ENCODE assay signal across 1 cellular context in genomic region chr2:112656679-112657078, GRCh38.
TF ChIP-seq lines count a peak whose summit lies in the region.

No MANE protein-coding gene starts in this region.

TF ChIP-seq in GM23338, 12 proteins besides CTCF, POLR2A, EP300 and RAD21:
- TF ChIP-seq EZH2 (IDR thresholded peaks at IDR 0.05; ENCODE audit: low read depth, unreplicated experiment) (no peak), ZNF331 (CRISPR knock-in tag; IDR thresholded peaks at IDR 0.05; ENCODE audit: low read depth) (no peak), ZNF462 (CRISPR knock-in tag; IDR thresholded peaks at IDR 0.05) (no peak), STAT1 (IDR thresholded peaks at IDR 0.05; ENCODE audit: unreplicated experiment) (no peak), CREB1 (CRISPR knock-in tag; IDR thresholded peaks at IDR 0.05; ENCODE audit: low read depth) (no peak), NANOG (IDR thresholded peaks at IDR 0.05; ENCODE audit: borderline replicate concordance) (no peak), REST (IDR thresholded peaks at IDR 0.05; ENCODE audit: unreplicated experiment) (no peak), EZH2phosphoT487 (IDR thresholded peaks at IDR 0.05; ENCODE audit: unreplicated experiment) (no peak), POLR2AphosphoS5 (IDR thresholded peaks at IDR 0.05; ENCODE audit: low read depth) (no peak), ETS1 (IDR thresholded peaks at IDR 0.05) (no peak), ZNF114 (CRISPR knock-in tag; IDR thresholded peaks at IDR 0.05) (no peak), JUNB (IDR thresholded peaks at IDR 0.05; ENCODE audit: unreplicated experiment) (no peak)
